ENCODE assay signal across 9 cellular contexts in genomic region chr15:90046846-90047481, GRCh38. TPM values are rescaled to one million over a fixed set of nuclear protein-coding genes. Genes with fewer than 3 reads are reported as not detected.
DNase-seq lines count a peak whose midpoint lies in the region; ATAC-seq, FAIRE-seq and TF ChIP-seq lines count a peak whose summit lies in the region.
"Had no signal": no experiment of that assay in that cellular context is flagged by ENCODE, and none has a peak within 500 bp of the region (broad histone marks: within the 10 kb centered on the region; RNA-seq: fewer than 3 reads in every experiment).

No MANE protein-coding gene starts in this region.

- intact Hi-C loops in pancreas (cut with DNase I) = no loop called here

- H3K27me3 ChIP-seq in pancreas = no peaks in the 10 kb centered on the region

- H3K9me3 Mint-ChIP-seq in brain = no peaks in the 10 kb centered on the region
- H3K9me3 Mint-ChIP-seq: activated naive CD8-positive, alpha-beta T cell treated with anti-CD3 and anti-CD28 coated beads, Interleukin-2, amount 10 ng/mL, durations not matched to agents 7 days and 5 days had no signal

- TF ChIP-seq CTCF in brain (conservative IDR thresholded peaks at IDR 0.05) (no peak), pancreas (IDR thresholded peaks at IDR 0.05) (no peak)

- no peaks in the 10 kb centered on the region for H3K36me3 ChIP-seq in pancreas

- H3K27ac Mint-ChIP-seq in brain = peak overlapping the region; percentile 67 to 90 (median 76)
- H3K27ac Mint-ChIP-seq: activated naive CD8-positive, alpha-beta T cell treated with anti-CD3 and anti-CD28 coated beads, Interleukin-2, amount 10 ng/mL, durations not matched to agents 7 days and 5 days had no signal

- H3K4me1 ChIP-seq in pancreas = peaks cover 29 to 33% (median 31%) of the 10 kb centered on the region in 3 donors

- no peak overlapping the region for H3K4me3 ChIP-seq in pancreas

- H3K9me3 ChIP-seq in pancreas = no peaks in the 10 kb centered on the region

- ATAC-seq in GM18498 (IDR thresholded peaks at IDR 0.05; ENCODE audit: unreplicated experiment) (peak; percentile 62), HG03342 (IDR thresholded peaks at IDR 0.05; ENCODE audit: unreplicated experiment) (peak; percentile 57), pancreas (peak; percentile 78 to 84 (median 82))

- peak in 5 of 6 donors; percentile 72 to 85 (median 77) for DNase-seq in pancreas
- DNase-seq in AG20443 (ENCODE audit: low spot score) = no peak
- no peak for DNase-seq in activated CD4-positive, alpha-beta T cell treated with anti-CD3 and anti-CD28 coated beads, Interleukin-2, amount 50 U/mL, for 1 hour
- DNase-seq in 8988T = no peak
- no peak for DNase-seq in DMS114 treated with DMSO at 0.1 percent for 48 hours (lab: John Stamatoyannopoulos, UW; ENCODE audit: unreplicated experiment)
- DNase-seq: activated naive CD8-positive, alpha-beta T cell treated with anti-CD3 and anti-CD28 coated beads, Interleukin-2, amount 10 ng/mL, durations not matched to agents 7 days and 5 days had no signal

- FAIRE-seq in pancreas (lab: Jason Lieb, UNC) = no peak

- H3K4me3 Mint-ChIP-seq in brain = peak overlapping the region in 1 of 5 experiments; percentile 30
- H3K4me3 Mint-ChIP-seq: activated naive CD8-positive, alpha-beta T cell treated with anti-CD3 and anti-CD28 coated beads, Interleukin-2, amount 10 ng/mL, durations not matched to agents 7 days and 5 days had no signal

- peaks cover 89% of the 10 kb centered on the region for H3K4me1 Mint-ChIP-seq in brain

- peak overlapping the region; percentile 1 to 80 (median 63) for H3K27ac ChIP-seq in pancreas

- 14% methylated on average over 14 of the region's 14 CpGs for WGBS in pancreas, 2 donors

- no peaks in the 10 kb centered on the region for H3K36me3 Mint-ChIP-seq in brain
- H3K36me3 Mint-ChIP-seq: activated naive CD8-positive, alpha-beta T cell treated with anti-CD3 and anti-CD28 coated beads, Interleukin-2, amount 10 ng/mL, durations not matched to agents 7 days and 5 days had no signal

- H3K27me3 Mint-ChIP-seq in brain = peaks cover 5% of the 10 kb centered on the region
- H3K27me3 Mint-ChIP-seq: activated naive CD8-positive, alpha-beta T cell treated with anti-CD3 and anti-CD28 coated beads, Interleukin-2, amount 10 ng/mL, durations not matched to agents 7 days and 5 days had no signal

RNA-seq across cellular contexts. Expression of gene ZNF710, which starts 45.8 kb away (rescaled TPM):
- 8.6 TPM for polyA plus RNA-seq in brain (ENCODE audit: insufficient read depth, low read depth, low replicate concordance)
- total RNA-seq in pancreas = 100 to 1,000 TPM in 1 of 6 donors, 10 to 100 TPM in 5; 31.9 to 298 (median 36.4) TPM
- polyA plus RNA-seq in pancreas = 100 to 1,000 TPM in 1 of 2 donors, 10 to 100 TPM in 1; 69.2 to 128 TPM

RNA-seq across cellular contexts. Expression of gene IDH2, which starts 55.3 kb away (rescaled TPM):
- 209 TPM for polyA plus RNA-seq in brain (ENCODE audit: insufficient read depth, low read depth, low replicate concordance)
- total RNA-seq in pancreas = 100 to 1,000 TPM; 107 to 128 (median 114) TPM
- 10 to 100 TPM; 53.6 to 55.7 TPM for polyA plus RNA-seq in pancreas

Comparison
In these comparisons a context has a peak if more than half of its experiments do, and no peak if none do; other contexts are left out.
1. DNase-seq: peak in pancreas (5 of 6); none in AG20443 (single experiment), activated CD4-positive, alpha-beta T cell treated with anti-CD3 and anti-CD28 coated beads, Interleukin-2, amount 50 U/mL, for 1 hour (single experiment), 8988T (single experiment) and DMS114 treated with DMSO at 0.1 percent for 48 hours (single experiment).
2. Peak in every context shown above with its lines, with median percentiles within 50 percentile points of each other: ATAC-seq.